In genomic region chr7:44490351-44491200, GRCh38 we compare ENCODE assay signal across 1 cellular context.
TF ChIP-seq lines count a peak whose summit lies in the region.

Gene NUDCD3, minus strand, starts transcription at chr7:44490658. Its CDS starts 58 bp downstream, at chr7:44490600.

TF ChIP-seq in K562, 482 proteins besides CTCF, POLR2A, EP300 and RAD21 (continued from another document and continues in another):
- TF ChIP-seq KAT7 (CRISPR knock-in tag; IDR thresholded peaks at IDR 0.05; ENCODE audit: borderline replicate concordance), result peak; percentile 97
- TF ChIP-seq L3MBTL2 (IDR thresholded peaks at IDR 0.05), result peak; percentile 77
- TF ChIP-seq EGR1 (conservative IDR thresholded peaks at IDR 0.05), result peak; percentile 34; the same call in 1 of the 2 replicates
- TF ChIP-seq PRDM10 (IDR thresholded peaks at IDR 0.05; ENCODE audit: partially characterized antibody), result peak; percentile 53
- peak; percentile 86 for TF ChIP-seq HCFC1 (IDR thresholded peaks at IDR 0.05; ENCODE audit: low read depth, low read length)
- TF ChIP-seq ZNF76 (CRISPR knock-in tag; IDR thresholded peaks at IDR 0.05; ENCODE audit: borderline replicate concordance), result 0 out of 2 replicates have a peak, but pooled peaks have one; percentile 47
- peak in 1 of 2 experiments; percentile 65; a peak in 1 of 4 replicates for TF ChIP-seq SRF (CRISPR knock-in tag; IDR thresholded peaks at IDR 0.05)
- TF ChIP-seq ZNF639 (CRISPR knock-in tag; conservative IDR thresholded peaks at IDR 0.05 in 1 of 2, IDR thresholded peaks at IDR 0.05 in 1 of 2), result peak in 1 of 2 experiments; percentile 77; a peak in 2 of 4 replicates
- peak; percentile 83 for TF ChIP-seq MYC (IDR thresholded peaks at IDR 0.05; ENCODE audit: low read depth, low read length)
- peak; percentile 95 for TF ChIP-seq MYC (CRISPR knock-in tag; IDR thresholded peaks at IDR 0.05; ENCODE audit: borderline replicate concordance, low read depth)
- peak; percentile 83 for TF ChIP-seq CREB3L1 (IDR thresholded peaks at IDR 0.05; ENCODE audit: borderline replicate concordance, low read depth)
- TF ChIP-seq FOXA3 (CRISPR knock-in tag; conservative IDR thresholded peaks at IDR 0.05 in 1 of 2, IDR thresholded peaks at IDR 0.05 in 1 of 2), result no peak
- TF ChIP-seq ZBTB1 (CRISPR knock-in tag; IDR thresholded peaks at IDR 0.05; ENCODE audit: borderline replicate concordance, low read depth), result peak; percentile 89; the same call in 1 of the 2 replicates
- TF ChIP-seq ETV5 (CRISPR knock-in tag; IDR thresholded peaks at IDR 0.05; ENCODE audit: low read depth), result peak; percentile 94
- no peak for TF ChIP-seq CHD1 (IDR thresholded peaks at IDR 0.05; ENCODE audit: low read length)
- no peak for TF ChIP-seq SIRT6 (IDR thresholded peaks at IDR 0.05; ENCODE audit: low read depth, low read length)
- TF ChIP-seq ZC3H8 (IDR thresholded peaks at IDR 0.05), result 0 out of 2 replicates have a peak, but pooled peaks have one; percentile 44
- peak; percentile 90 for TF ChIP-seq PCBP1 (IDR thresholded peaks at IDR 0.05; ENCODE audit: low read depth, low read length, poor library complexity, severe bottlenecking)
- 0 out of 2 replicates have a peak, but pooled peaks have one; percentile 26 for TF ChIP-seq ZNF24 (IDR thresholded peaks at IDR 0.05)
- TF ChIP-seq C11orf30 (IDR thresholded peaks at IDR 0.05; ENCODE audit: low read depth), result peak; percentile 97
- TF ChIP-seq MAZ (CRISPR knock-in tag; conservative IDR thresholded peaks at IDR 0.05 in 1 of 2, IDR thresholded peaks at IDR 0.05 in 1 of 2), result peak; percentile 67 to 88; a peak in 2 of 4 replicates
- peak; percentile 73; the same call in 1 of the 2 replicates for TF ChIP-seq ZNF589 (CRISPR knock-in tag; IDR thresholded peaks at IDR 0.05; ENCODE audit: low read depth)
- TF ChIP-seq CTBP1 (IDR thresholded peaks at IDR 0.05; ENCODE audit: borderline replicate concordance), result peak; percentile 89
- peak; percentile 65; the same call in 1 of the 2 replicates for TF ChIP-seq LEF1 (IDR thresholded peaks at IDR 0.05)
- TF ChIP-seq ZNF407 (IDR thresholded peaks at IDR 0.05; ENCODE audit: low read depth), result no peak
- no peak for TF ChIP-seq IFI16 (CRISPR knock-in tag; IDR thresholded peaks at IDR 0.05)
- TF ChIP-seq FOXJ3 (CRISPR knock-in tag; IDR thresholded peaks at IDR 0.05), result no peak
- peak; percentile 98 for TF ChIP-seq E2F8 (IDR thresholded peaks at IDR 0.05; ENCODE audit: low read depth, partially characterized antibody)
- TF ChIP-seq U2AF1 (optimal IDR thresholded peaks at IDR 0.05; ENCODE audit: low read depth, low read length), result peak; percentile 77
- peak; percentile 67 for TF ChIP-seq HNRNPLL (IDR thresholded peaks at IDR 0.05; ENCODE audit: low read depth, low read length, poor library complexity, severe bottlenecking)
- TF ChIP-seq ZBTB33 (CRISPR knock-in tag; IDR thresholded peaks at IDR 0.05), result peak; percentile 50
- peak; percentile 85 for TF ChIP-seq CHAMP1 (IDR thresholded peaks at IDR 0.05)
- TF ChIP-seq GABPA (tag; conservative IDR thresholded peaks at IDR 0.05; ENCODE audit: low read depth), result peak; percentile 100
- no peak for TF ChIP-seq TAF15 (IDR thresholded peaks at IDR 0.05; ENCODE audit: low read depth, low read length)
